16 cellular contexts compared by ENCODE assay signal in genomic region chr5:966941-967340, GRCh38. TPM values are rescaled to one million over a fixed set of nuclear protein-coding genes. Genes with fewer than 3 reads are reported as not detected.
DNase-seq lines count a peak whose midpoint lies in the region; TF ChIP-seq lines count a peak whose summit lies in the region.
"Had no signal": no experiment of that assay in that cellular context is flagged by ENCODE, and none has a peak within 500 bp of the region (broad histone marks: within the 10 kb centered on the region; RNA-seq: fewer than 3 reads in every experiment).

No MANE protein-coding gene starts in this region.

- peaks cover 20% of the 10 kb centered on the region for H3F3A ChIP-seq in Loucy (ENCODE audit: low read depth)

- peaks cover 0 to 54% (median 4%) of the 10 kb centered on the region in 11 experiments; a peak in 9 of 22 replicates for H3K27me3 ChIP-seq in BLaER1 treated with 17β-estradiol and CSF1 and Interleukin-3, amounts not matched to agents 10 nM and 100 nM
- H3K27me3 ChIP-seq in Loucy (ENCODE audit: insufficient read depth, low read length, poor library complexity, severe bottlenecking) (no peaks in the 10 kb centered on the region), osteoblast (ENCODE audit: insufficient read depth, low read length) (peaks cover 61% of the 10 kb centered on the region)

- H3K36me3 Mint-ChIP-seq in T-helper 2 cell treated with Interferon-gamma antibody and Interleukin-4, amounts not matched to agents 5 μg/mL and 100 μg/mL, for 36 hours (ENCODE audit: low read depth): peaks cover 41% of the 10 kb centered on the region

- TF ChIP-seq CTCF in Loucy (conservative IDR thresholded peaks at IDR 0.05; ENCODE audit: low read length) (no peak), osteoblast (IDR thresholded peaks at IDR 0.05; ENCODE audit: extremely low read depth, low read depth, low read length) (no peak)

- no peak overlapping the region for H3K4me3 ChIP-seq in BLaER1 treated with 17β-estradiol and CSF1 and Interleukin-3, amounts not matched to agents 10 nM and 100 nM
- peak overlapping the region; percentile 71 for H3K4me3 ChIP-seq in Loucy (ENCODE audit: low read length, poor library complexity, severe bottlenecking)
- no peak overlapping the region for H3K4me3 ChIP-seq in osteoblast (ENCODE audit: insufficient read depth, low read length)
- H3K4me3 ChIP-seq: GM12878 had no signal

- H3K79me2 ChIP-seq in Loucy (ENCODE audit: insufficient read depth, low read length) (peaks cover 27% of the 10 kb centered on the region), osteoblast (ENCODE audit: insufficient read depth, low read length) (no peaks in the 10 kb centered on the region)

- no peak overlapping the region for H3K4me3 Mint-ChIP-seq in T-helper 2 cell treated with Interferon-gamma antibody and Interleukin-4, amounts not matched to agents 5 μg/mL and 100 μg/mL, for 36 hours
- H3K4me3 Mint-ChIP-seq: B cell; CD4-positive, alpha-beta T cell; HFFc6 had no signal

- peaks cover 14% of the 10 kb centered on the region for H3K27me3 Mint-ChIP-seq in T-helper 2 cell treated with Interferon-gamma antibody and Interleukin-4, amounts not matched to agents 5 μg/mL and 100 μg/mL, for 36 hours (ENCODE audit: low read depth)

- H3K4me1 Mint-ChIP-seq in T-helper 2 cell treated with Interferon-gamma antibody and Interleukin-4, amounts not matched to agents 5 μg/mL and 100 μg/mL, for 36 hours (ENCODE audit: low read depth): peaks cover 61% of the 10 kb centered on the region

- peaks cover 37 to 82% (median 78%) of the 10 kb centered on the region in 10 experiments for H3K4me1 ChIP-seq in BLaER1 treated with 17β-estradiol and CSF1 and Interleukin-3, amounts not matched to agents 10 nM and 100 nM
- H3K4me1 ChIP-seq in Loucy (ENCODE audit: insufficient read depth, low read length, poor library complexity, severe bottlenecking) (peaks cover 71% of the 10 kb centered on the region), osteoblast (ENCODE audit: insufficient read depth, low read length) (no peaks in the 10 kb centered on the region)

- H3K9me2 ChIP-seq in Loucy (replicated peaks; ENCODE audit: low read depth, low read length): no peaks in the 10 kb centered on the region

- H4K20me1 ChIP-seq in BLaER1 treated with 17β-estradiol and CSF1 and Interleukin-3, amounts not matched to agents 10 nM and 100 nM: peaks cover 0 to 19% (median 0%) of the 10 kb centered on the region in 11 experiments; a peak in 5 of 22 replicates
- H4K20me1 ChIP-seq in Loucy (ENCODE audit: insufficient read depth, low read length, poor library complexity, severe bottlenecking) (no peaks in the 10 kb centered on the region), osteoblast (ENCODE audit: insufficient read depth, low read length) (no peaks in the 10 kb centered on the region)

- peaks cover 35% of the 10 kb centered on the region for H3K9me3 Mint-ChIP-seq in T-helper 2 cell treated with Interferon-gamma antibody and Interleukin-4, amounts not matched to agents 5 μg/mL and 100 μg/mL, for 36 hours
- H3K9me3 Mint-ChIP-seq: CD4-positive, alpha-beta T cell had no signal

- H3K9me3 ChIP-seq in BLaER1 treated with 17β-estradiol and CSF1 and Interleukin-3, amounts not matched to agents 10 nM and 100 nM (replicated peaks in 1 of 11): peaks cover 6 to 53% (median 15%) of the 10 kb centered on the region in 11 experiments; a peak in 18 of 22 replicates
- H3K9me3 ChIP-seq in Loucy (ENCODE audit: insufficient read depth, low read depth, low read length) (no peaks in the 10 kb centered on the region; the same call in 1 of the 2 replicates), osteoblast (ENCODE audit: low read depth, low read length) (no peaks in the 10 kb centered on the region)

- no peak overlapping the region for H3K27ac Mint-ChIP-seq in T-helper 2 cell treated with Interferon-gamma antibody and Interleukin-4, amounts not matched to agents 5 μg/mL and 100 μg/mL, for 36 hours
- H3K27ac Mint-ChIP-seq: B cell; CD4-positive, alpha-beta T cell; HFFc6 had no signal

- peak overlapping the region in 7 of 11 experiments; percentile 89 to 99 (median 93); a peak in 12 of 22 replicates for H3K4me2 ChIP-seq in BLaER1 treated with 17β-estradiol and CSF1 and Interleukin-3, amounts not matched to agents 10 nM and 100 nM
- peak overlapping the region; percentile 85 for H3K4me2 ChIP-seq in Loucy (ENCODE audit: low read depth, low read length, poor library complexity, severe bottlenecking)
- no peak overlapping the region for H3K4me2 ChIP-seq in osteoblast (ENCODE audit: insufficient read depth, low read length)

- peaks cover 0 to 6% (median 0%) of the 10 kb centered on the region in 11 experiments; a peak in 1 of 22 replicates for H3K36me3 ChIP-seq in BLaER1 treated with 17β-estradiol and CSF1 and Interleukin-3, amounts not matched to agents 10 nM and 100 nM
- H3K36me3 ChIP-seq in Loucy (ENCODE audit: insufficient read depth, low read length) (no peaks in the 10 kb centered on the region), osteoblast (ENCODE audit: insufficient read depth, low read length) (no peaks in the 10 kb centered on the region)

- H3K27ac ChIP-seq in BLaER1 treated with 17β-estradiol and CSF1 and Interleukin-3, amounts not matched to agents 10 nM and 100 nM: no peak overlapping the region
- H3K27ac ChIP-seq in osteoblast (ENCODE audit: low read depth, low read length): no peak overlapping the region
- H3K27ac ChIP-seq: C4-2B had no signal

- no peak overlapping the region for H3K9ac ChIP-seq in BLaER1 treated with 17β-estradiol and CSF1 and Interleukin-3, amounts not matched to agents 10 nM and 100 nM
- peak overlapping the region; percentile 88 for H3K9ac ChIP-seq in Loucy (ENCODE audit: low read depth, low read length, poor library complexity, severe bottlenecking)

- DNase-seq in osteoblast (ENCODE audit: insufficient read length, low spot score, missing footprints) (peak; percentile 52), NCI-H446 treated with DMSO at 0.1 percent for 48 hours (lab: John Stamatoyannopoulos, UW) (no peak), DMS 273 (lab: John Stamatoyannopoulos, UW; ENCODE audit: unreplicated experiment) (no peak)
- DNase-seq in T-helper 2 cell treated with Interferon-gamma antibody and Interleukin-4, amounts not matched to agents 5 μg/mL and 100 μg/mL, for 36 hours (ENCODE audit: low spot score): no peak
- DNase-seq: CD4-positive, alpha-beta T cell; DMS79 treated with DMSO at 0.1 percent for 48 hours; EL; GOT3; H7; HFFc6; IMR-90 had no signal

- no peak overlapping the region for H2AFZ ChIP-seq in Loucy (ENCODE audit: low read length)
- H2AFZ ChIP-seq in osteoblast (ENCODE audit: low read length): no peak overlapping the region

RNA-seq across cellular contexts. Expression of gene NKD2, which starts 41.7 kb away (rescaled TPM):
- total RNA-seq in osteoblast: under 0.01 TPM in 1 of 2 replicates, not detected in the other
- total RNA-seq: HFFc6, IMR-90 had no signal
